ENCODE assay signal across 8 cellular contexts in the genomic region with DNA sequence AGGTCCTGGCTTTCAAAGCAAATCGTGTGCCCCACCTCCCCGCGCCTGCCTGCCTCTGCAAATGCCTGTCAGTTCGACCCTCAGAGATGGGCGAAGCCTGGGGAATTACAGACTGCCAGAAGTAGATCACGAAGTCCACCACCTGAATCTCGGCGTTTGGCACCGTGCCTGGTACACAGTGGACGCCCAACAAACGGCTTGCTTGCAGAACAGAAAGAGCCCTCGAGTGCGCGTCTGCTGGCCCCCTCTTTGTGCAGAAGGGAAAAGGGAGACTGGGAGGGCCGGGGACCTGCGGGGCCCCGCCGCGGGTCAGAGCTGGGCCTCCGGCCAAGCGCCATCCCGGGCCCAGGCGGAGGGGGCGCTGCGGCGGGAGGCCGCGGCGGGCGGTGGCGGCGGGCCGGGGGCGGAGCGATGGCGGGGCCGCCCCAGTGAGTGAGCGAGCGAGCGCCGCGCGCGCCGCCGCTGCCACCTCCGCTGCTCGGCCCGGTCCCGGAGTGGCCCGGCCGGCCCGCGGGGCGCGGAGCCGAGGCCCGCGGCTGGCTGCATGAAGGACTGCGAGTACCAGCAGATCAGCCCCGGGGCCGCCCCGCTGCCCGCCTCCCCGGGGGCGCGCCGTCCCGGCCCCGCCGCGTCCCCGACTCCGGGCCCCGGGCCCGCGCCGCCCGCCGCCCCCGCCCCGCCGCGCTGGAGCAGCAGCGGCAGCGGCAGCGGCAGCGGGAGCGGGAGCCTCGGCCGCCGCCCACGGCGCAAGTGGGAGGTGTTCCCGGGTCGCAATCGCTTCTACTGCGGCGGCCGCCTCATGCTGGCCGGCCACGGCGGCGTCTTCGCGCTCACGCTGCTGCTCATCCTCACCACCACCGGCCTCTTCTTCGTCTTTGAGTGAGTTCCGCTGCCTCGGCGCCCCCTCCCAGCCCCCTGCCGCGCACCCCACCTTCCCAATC. TPM values are rescaled to one million over a fixed set of nuclear protein-coding genes. Genes with fewer than 3 reads are reported as not detected.
DNase-seq lines count a peak whose midpoint lies in the region; ATAC-seq, FAIRE-seq and TF ChIP-seq lines count a peak whose summit lies in the region.

TSS of gene ZDHHC18 (plus strand) at position 428 of the 941 bp plus-strand sequence. CDS start at position 545, 117 bp downstream.

- H3K4me3 Mint-ChIP-seq in activated naive CD8-positive, alpha-beta T cell, result peak within 1 kb of the TSS; percentile 95
- H3K4me3 Mint-ChIP-seq in type B pancreatic cell, result peak within 1 kb of the TSS; percentile 95

- H2BK20ac ChIP-seq in IMR-90 (ENCODE audit: low read depth, low read length), result no peak within 1 kb of the TSS; the same call in 1 of the 2 replicates

- H3K4me3 ChIP-seq in IMR-90 (ENCODE audit: insufficient read depth, low read depth, low read length) (peak within 1 kb of the TSS; percentile 50), SK-N-SH (ENCODE audit: low read depth in 2 of 2, low read length in 1 of 2) (peak within 1 kb of the TSS; percentile 60 to 69), ovary (peak within 1 kb of the TSS; percentile 92)

- peak within 1 kb of the TSS; percentile 22 for H4K91ac ChIP-seq in IMR-90 (ENCODE audit: insufficient read depth, low read depth, low read length)

- peaks cover 42% of the 10 kb centered on the region for H3K79me2 ChIP-seq in SK-N-SH (ENCODE audit: insufficient read depth)

- H3K36me3 ChIP-seq in IMR-90 (ENCODE audit: control insufficient read depth, insufficient read depth, low read length), result peaks cover 6% of the 10 kb centered on the region; the same call in 1 of the 2 replicates
- H3K36me3 ChIP-seq in SK-N-SH (replicated peaks in 1 of 2; ENCODE audit: control insufficient read depth in 1 of 2, insufficient read depth in 2 of 2, low read length in 1 of 2), result no peaks in the 10 kb centered on the region
- H3K36me3 ChIP-seq in ovary, result no peaks in the 10 kb centered on the region

- peak within 1 kb of the TSS; percentile 98 for H3K27ac Mint-ChIP-seq in activated naive CD8-positive, alpha-beta T cell
- H3K27ac Mint-ChIP-seq in type B pancreatic cell, result peak within 1 kb of the TSS; percentile 94

- 0 out of 2 replicates have a peak within 1 kb of the TSS, but pooled peaks have one; percentile 22 for H3K56ac ChIP-seq in IMR-90 (ENCODE audit: extremely low read depth, insufficient read depth, low read length)

- intact Hi-C loops in IMR-90 (cut with micrococcal nuclease), result no loop called here
- intact Hi-C loops in Right ventricle myocardium inferior (cut with DNase I), result no loop called here
- intact Hi-C loops in ovary (cut with DNase I), result loop anchor here in 1 of 4 donors (10.0 kb wide), 1 partner anchor 48 kb away; no protein-coding TSS in a partner anchor

- peak within 1 kb of the TSS; percentile 81 to 87 for H4K8ac ChIP-seq in IMR-90 (ENCODE audit: low read depth in 2 of 2, low read length in 2 of 2)

- 3% methylated on average over 18 of the region's 114 CpGs; no CpG with 5 or more reads in 1 of the 2 experiments for WGBS in IMR-90 (ENCODE audit: extremely low coverage in 2 of 2, insufficient read length in 1 of 2), 2 experiments
- WGBS in SK-N-SH (ENCODE audit: low lambda C conversion rate), result 6% methylated on average over 21 of the region's 114 CpGs
- WGBS in ovary, 3 donors, result 1% methylated on average over 47 to 114 of the region's 114 CpGs

- peak within 1 kb of the TSS; percentile 74 for H3K9ac ChIP-seq in IMR-90 (ENCODE audit: low read depth, low read length)
- peak within 1 kb of the TSS; percentile 68 for H3K9ac ChIP-seq in SK-N-SH

- peak within 1 kb of the TSS; percentile 6 for H3K18ac ChIP-seq in IMR-90 (ENCODE audit: low read depth, low read length)

- no peaks in the 10 kb centered on the region for H3F3A ChIP-seq in SK-N-SH (replicated peaks; ENCODE audit: insufficient read depth)

- peak within 1 kb of the TSS; percentile 53 for H3K4ac ChIP-seq in IMR-90 (ENCODE audit: low read depth, low read length)

- peak within 1 kb of the TSS; percentile 77 for H2AK9ac ChIP-seq in IMR-90 (replicated peaks; ENCODE audit: low read depth, low read length, poor library complexity)

- CTCF ChIA-PET in IMR-90 (lab: Yijun Ruan, JAX), result no interaction called here
- CTCF ChIA-PET in SK-N-SH (lab: Yijun Ruan, JAX), result interaction anchor here (0.6 to 1.2 kb wide), 6 partner anchors 15 to 74 kb away, joined by 3 to 4 read pairs (median 3); partner anchors contain the start of gene GPATCH3

- H3K9me3 Mint-ChIP-seq in activated naive CD8-positive, alpha-beta T cell (ENCODE audit: low read depth), result no peaks in the 10 kb centered on the region
- peaks cover 5% of the 10 kb centered on the region for H3K9me3 Mint-ChIP-seq in type B pancreatic cell

- H3K9me3 ChIP-seq in IMR-90 (ENCODE audit: control insufficient read depth, insufficient read depth, low read length) (no peaks in the 10 kb centered on the region), SK-N-SH (no peaks in the 10 kb centered on the region), ovary (no peaks in the 10 kb centered on the region)

- TF ChIP-seq POLR2A in IMR-90 (IDR thresholded peaks at IDR 0.05; ENCODE audit: low read depth, low read length) (no peak), ovary (IDR thresholded peaks at IDR 0.05) (no peak)

- TF ChIP-seq RAD21 in IMR-90 (IDR thresholded peaks at IDR 0.05; ENCODE audit: low read length) (no peak; the same call in 1 of the 2 replicates), SK-N-SH (IDR thresholded peaks at IDR 0.05; ENCODE audit: low read length) (no peak)

- H3K27me3 Mint-ChIP-seq in activated naive CD8-positive, alpha-beta T cell, result no peaks in the 10 kb centered on the region
- no peaks in the 10 kb centered on the region for H3K27me3 Mint-ChIP-seq in type B pancreatic cell

- TF ChIP-seq EP300 in SK-N-SH (IDR thresholded peaks at IDR 0.05; ENCODE audit: borderline replicate concordance in 1 of 2, low read depth in 1 of 2, low read length in 1 of 2) (no peak), ovary (IDR thresholded peaks at IDR 0.05) (no peak)

- H2BK15ac ChIP-seq in IMR-90 (ENCODE audit: low read depth, low read length), result no peak within 1 kb of the TSS; the same call in 2 of the 3 replicates

- no TSS peak for BruUV-seq in IMR-90 (replicated peaks; lab: Mats Ljungman, UMichigan)

- ATAC-seq in GM21367 (IDR thresholded peaks at IDR 0.05; ENCODE audit: unreplicated experiment), result peak; percentile 65
- peak; percentile 94 for ATAC-seq in IMR-90 (ENCODE audit: low read depth)
- ATAC-seq in Right ventricle myocardium inferior, result peak; percentile 81

- peaks cover 56% of the 10 kb centered on the region for H3K4me1 Mint-ChIP-seq in activated naive CD8-positive, alpha-beta T cell (ENCODE audit: low read depth)
- H3K4me1 Mint-ChIP-seq in type B pancreatic cell (ENCODE audit: unreplicated experiment), result peaks cover 22% of the 10 kb centered on the region

- in situ Hi-C loops in IMR-90 (cut with MboI; ENCODE audit: low sequenced_read_pairs), result no loop called here

- H3K27ac ChIP-seq in IMR-90 (ENCODE audit: insufficient read depth, low read length) (peak within 1 kb of the TSS; percentile 53), SK-N-SH (ENCODE audit: low read depth in 2 of 2, low read length in 1 of 2) (peak within 1 kb of the TSS in 1 of 2 experiments; percentile 71; a peak in 2 of 4 replicates), ovary (peak within 1 kb of the TSS; percentile 69 to 74)

- H2AFZ ChIP-seq in IMR-90 (replicated peaks; ENCODE audit: low read length, poor library complexity) (peak within 1 kb of the TSS; percentile 92), SK-N-SH (ENCODE audit: low read depth) (peak within 1 kb of the TSS; percentile 99)

- H3K4me1 ChIP-seq in IMR-90 (ENCODE audit: control insufficient read depth, insufficient read depth, low read length) (peaks cover 20% of the 10 kb centered on the region), SK-N-SH (ENCODE audit: control insufficient read depth in 1 of 2, insufficient read depth in 2 of 2, low read depth in 1 of 2, low read length in 1 of 2) (peaks cover 6 to 21% of the 10 kb centered on the region in 2 experiments; a peak in 2 of 4 replicates), ovary (ENCODE audit: insufficient read depth) (peaks cover 11% of the 10 kb centered on the region)

- H4K5ac ChIP-seq in IMR-90 (ENCODE audit: low read depth, low read length), result peak within 1 kb of the TSS; percentile 44

- H3K9me1 ChIP-seq in IMR-90 (ENCODE audit: insufficient read depth, low read length), result peaks cover 5% of the 10 kb centered on the region

- H4K20me1 ChIP-seq in IMR-90 (ENCODE audit: insufficient read depth, low read length), result peaks cover 35% of the 10 kb centered on the region
- no peaks in the 10 kb centered on the region for H4K20me1 ChIP-seq in SK-N-SH (ENCODE audit: insufficient read depth)

- H3K23ac ChIP-seq in IMR-90 (ENCODE audit: low read depth, low read length), result peak within 1 kb of the TSS; percentile 61

- H3K4me2 ChIP-seq in IMR-90 (ENCODE audit: low read depth, low read length) (peak within 1 kb of the TSS; percentile 99), SK-N-SH (peak within 1 kb of the TSS; percentile 95)

- FAIRE-seq in D721Med (lab: Jason Lieb, UNC), result no peak

- DNase-seq in D721Med (ENCODE audit: insufficient read length, low spot score) (peak; percentile 32), IMR-90 (peak; percentile 33), SK-N-SH (peak; percentile 98), Right ventricle myocardium inferior (ENCODE audit: missing footprints) (peak; percentile 91), ovary (peak; percentile 65 to 83 (median 74)), type B pancreatic cell (ENCODE audit: extremely low spot score, unreplicated experiment) (peak; percentile 81)

- TF ChIP-seq CTCF in D721Med (IDR thresholded peaks at IDR 0.05; ENCODE audit: insufficient read depth, missing control alignments) (peak; percentile 37), IMR-90 (conservative IDR thresholded peaks at IDR 0.05; ENCODE audit: low read depth, low read length) (peak; percentile 68), SK-N-SH (IDR thresholded peaks at IDR 0.05) (peak; percentile 46), ovary (IDR thresholded peaks at IDR 0.05) (peak in 2 of 3 donors; percentile 62 to 78), type B pancreatic cell (conservative IDR thresholded peaks at IDR 0.05) (peak; percentile 64)

- peak within 1 kb of the TSS; percentile 47 for H2BK5ac ChIP-seq in IMR-90 (ENCODE audit: low read depth, low read length, poor library complexity, severe bottlenecking)

- H2AK5ac ChIP-seq in IMR-90 (ENCODE audit: low read depth, low read length), result peak within 1 kb of the TSS; percentile 72

- H3K27me3 ChIP-seq in IMR-90 (ENCODE audit: control insufficient read depth, insufficient read depth, low read length) (no peaks in the 10 kb centered on the region), SK-N-SH (ENCODE audit: insufficient read depth) (no peaks in the 10 kb centered on the region), ovary (no peaks in the 10 kb centered on the region)

- peak within 1 kb of the TSS; percentile 33 for H3K14ac ChIP-seq in IMR-90 (replicated peaks; ENCODE audit: low read depth, low read length)

- no peaks in the 10 kb centered on the region for H3K36me3 Mint-ChIP-seq in activated naive CD8-positive, alpha-beta T cell
- peaks cover 5% of the 10 kb centered on the region for H3K36me3 Mint-ChIP-seq in type B pancreatic cell

- POLR2A ChIA-PET in IMR-90 (lab: Charles Lee; ENCODE audit: unreplicated experiment), result interaction anchor here (0.6 kb wide), 1 partner anchor 35 kb away, joined by 3 read pairs; no protein-coding TSS in a partner anchor
- POLR2A ChIA-PET in SK-N-SH (lab: Yijun Ruan, JAX), result no interaction called here

- dilution Hi-C loops in IMR-90 (cut with HindIII; ENCODE audit: low sequenced_read_pairs, unreplicated experiment), result no loop called here

- H3K79me1 ChIP-seq in IMR-90 (ENCODE audit: low read depth in 1 of 2, low read length in 2 of 2), result peaks cover 27 to 46% of the 10 kb centered on the region in 2 experiments

- peak within 1 kb of the TSS; percentile 69 for H2BK120ac ChIP-seq in IMR-90 (ENCODE audit: low read depth, low read length)

- no peaks in the 10 kb centered on the region for H3K9me2 ChIP-seq in SK-N-SH

RNA-seq across cellular contexts. Expression of gene ZDHHC18, which starts in this region (rescaled TPM):
- 9.4 and 12.5 TPM in 2 replicates for total RNA-seq in IMR-90 (2012; rRNA removed)
- 37.0 and 38.4 TPM in 2 replicates for polyA plus RNA-seq in IMR-90 (2012; rRNA removed)
- polyA plus RNA-seq in IMR-90 (2012; cell fraction: cytosol; rRNA removed), result 16.2 and 37.8 TPM in 2 replicates
- polyA plus RNA-seq in IMR-90 (2012; cell fraction: nucleus; rRNA removed; ENCODE audit: low replicate concordance), result 40.6 and 50.7 TPM in 2 replicates
- 33.0 and 35.3 TPM in 2 replicates for polyA plus RNA-seq in SK-N-SH (2012; rRNA removed)
- polyA plus RNA-seq in SK-N-SH (2012; cell fraction: cytosol; rRNA removed), result 16.3 and 25.5 TPM in 2 replicates
- polyA plus RNA-seq in SK-N-SH (2012; cell fraction: nucleus; rRNA removed), result 54.3 and 58.6 TPM in 2 replicates
- total RNA-seq in Right ventricle myocardium inferior, result 17.7 TPM
- 10 to 100 TPM; 10.7 to 15.8 (median 12.3) TPM for total RNA-seq in ovary
- 10 to 100 TPM in 1 of 2 donors, 1 to 10 TPM in 1; 9.5 to 12.9 TPM for polyA plus RNA-seq in ovary
- 29.7 and 40.7 TPM in 2 replicates for total RNA-seq in type B pancreatic cell (ENCODE audit: low replicate concordance)

Comparison
In these comparisons a context has a peak if more than half of its experiments do, and no peak if none do; other contexts are left out.
1. DNase-seq: peak in every context shown above with its lines; median percentile 98 in SK-N-SH; 91 in Right ventricle myocardium inferior; 81 in type B pancreatic cell; 74 in ovary; 33 in IMR-90; 32 in D721Med.